1 cellular context compared by ENCODE assay signal in genomic region chr12:50073712-50074111, GRCh38.
A peak's percentile ranks its signal among the peaks of the same experiment; 100 is the strongest.
TF ChIP-seq lines count a peak whose summit lies in the region.

No MANE protein-coding gene starts in this region.

TF ChIP-seq in K562, 482 proteins besides CTCF, POLR2A, EP300 and RAD21:
- TF ChIP-seq ZKSCAN3 (CRISPR knock-in tag; IDR thresholded peaks at IDR 0.05): no peak
- no peak for TF ChIP-seq NR4A1 (CRISPR knock-in tag; IDR thresholded peaks at IDR 0.05)
- TF ChIP-seq NR4A1 (tag; IDR thresholded peaks at IDR 0.05): no peak
- peak; percentile 70 for TF ChIP-seq PRDM10 (IDR thresholded peaks at IDR 0.05; ENCODE audit: partially characterized antibody)
- TF ChIP-seq SRF (CRISPR knock-in tag; IDR thresholded peaks at IDR 0.05): no peak
- no peak for TF ChIP-seq MYNN (IDR thresholded peaks at IDR 0.05)
- TF ChIP-seq MYNN (CRISPR knock-in tag; IDR thresholded peaks at IDR 0.05): no peak
- TF ChIP-seq MCM5 (IDR thresholded peaks at IDR 0.05; ENCODE audit: low read depth): no peak
- no peak for TF ChIP-seq EHMT2 (IDR thresholded peaks at IDR 0.05)
TF ChIP-seq in K562: peak in this region for 1.
